In the genomic region with DNA sequence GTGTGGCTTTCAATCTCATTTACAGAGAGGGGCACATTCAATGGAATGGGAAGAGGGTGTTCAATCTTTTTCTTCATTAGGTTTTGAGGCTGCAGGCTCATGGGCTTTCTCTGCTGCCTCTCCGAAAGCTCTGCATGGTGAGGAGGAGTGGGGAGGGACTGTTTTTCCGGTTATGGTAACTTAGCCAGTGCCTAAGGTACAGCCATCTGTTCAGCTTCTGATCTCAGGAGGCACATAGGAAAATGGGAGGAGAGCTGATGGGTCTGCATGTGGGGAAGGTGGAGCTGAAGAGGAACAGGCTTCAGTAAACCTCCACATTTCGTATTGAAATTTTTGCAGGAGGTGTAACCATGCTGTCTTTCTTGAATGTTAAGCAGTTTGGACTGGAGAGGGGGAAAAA, we compare ENCODE assay signal across 18 cellular contexts.
"Had no signal": no experiment of that assay in that cellular context is flagged by ENCODE, and none has a peak within 500 bp of the region (broad histone marks: within the 10 kb centered on the region; RNA-seq: fewer than 3 reads in every experiment).

No MANE protein-coding gene starts in this region.

- ATAC-seq: foreskin keratinocyte, heart right ventricle, mucosa of descending colon had no signal

- H3K27ac Mint-ChIP-seq: endodermal cell, nephron had no signal

- H3K9me3 Mint-ChIP-seq: endodermal cell, nephron had no signal

- H3K4me3 ChIP-seq: coronary artery, heart right ventricle, mucosa of descending colon, right atrium auricular region, stomach, thoracic aorta, transverse colon had no signal

- H3K36me3 ChIP-seq: heart right ventricle, right atrium auricular region, stomach, thoracic aorta, transverse colon had no signal

- H3K27me3 ChIP-seq: foreskin keratinocyte, heart right ventricle, right atrium auricular region, stomach, transverse colon had no signal

- H3K9me3 ChIP-seq: mucosa of descending colon, right atrium auricular region, thoracic aorta, transverse colon had no signal

- H3K4me3 Mint-ChIP-seq: endodermal cell, nephron had no signal

- H3K4me1 Mint-ChIP-seq: endodermal cell, nephron had no signal

- H3K27ac ChIP-seq: coronary artery, foreskin keratinocyte, heart right ventricle, right atrium auricular region, stomach, thoracic aorta, transverse colon had no signal

- H3K4me1 ChIP-seq: foreskin keratinocyte, heart right ventricle, right atrium auricular region, stomach, transverse colon had no signal

- DNase-seq: effector CD4-positive, alpha-beta T cell; endodermal cell; erythroblast; foreskin keratinocyte; heart right ventricle; hypothalamus; kidney glomerular epithelial cell; mammary epithelial cell; mucosa of descending colon; small intestine; stimulated activated CD4-positive, alpha-beta T cell treated with anti-CD3 and anti-CD28 coated beads, Interleukin-12 subunit alpha, Interleukin-12 subunit beta, amount 100 ng/mL, for 4 hours; stimulated activated naive CD4-positive, alpha-beta T cell; stomach; transverse colon had no signal
